Comparison of ENCODE assay signal across 1 cellular context in genomic region chr9:124006448-124007156, GRCh38.
TF ChIP-seq lines count a peak whose summit lies in the region.

No MANE protein-coding gene starts in this region.

TF ChIP-seq in GM12878, 131 proteins besides CTCF, POLR2A, EP300 and RAD21 (continued from another document):
- TF ChIP-seq ZNF687 (IDR thresholded peaks at IDR 0.05) (peak; percentile 65), EGR1 (IDR thresholded peaks at IDR 0.05; ENCODE audit: borderline replicate concordance in 1 of 2, low read depth in 2 of 2, low read length in 2 of 2) (no peak), STAT3 (IDR thresholded peaks at IDR 0.05; ENCODE audit: low read depth, low read length) (no peak), MXI1 (IDR thresholded peaks at IDR 0.05; ENCODE audit: low read depth, low read length) (peak; percentile 76), DPF2 (IDR thresholded peaks at IDR 0.05) (0 out of 2 replicates have a peak, but pooled peaks have one; percentile 62), USF1 (IDR thresholded peaks at IDR 0.05; ENCODE audit: borderline replicate concordance, extremely low read length, insufficient read depth, low read depth, low read length) (no peak), SMAD1 (IDR thresholded peaks at IDR 0.05; ENCODE audit: low read depth, partially characterized antibody) (no peak), CREB1 (IDR thresholded peaks at IDR 0.05; ENCODE audit: low read depth) (no peak), BHLHE40 (IDR thresholded peaks at IDR 0.05; ENCODE audit: borderline replicate concordance in 1 of 2, low read depth in 2 of 2, low read length in 1 of 2) (peak; percentile 52 to 65; a peak in 2 of 4 replicates), KDM1A (IDR thresholded peaks at IDR 0.05; ENCODE audit: borderline replicate concordance) (no peak), CBFB (IDR thresholded peaks at IDR 0.05; ENCODE audit: low read depth) (no peak), BACH1 (IDR thresholded peaks at IDR 0.05; ENCODE audit: borderline replicate concordance) (no peak), SUZ12 (IDR thresholded peaks at IDR 0.05; ENCODE audit: unreplicated experiment) (no peak), NKRF (conservative IDR thresholded peaks at IDR 0.05) (0 out of 2 replicates have a peak, but pooled peaks have one; percentile 27), IRF4 (IDR thresholded peaks at IDR 0.05; ENCODE audit: low read depth, low read length) (no peak), HDAC6 (IDR thresholded peaks at IDR 0.05; ENCODE audit: unreplicated experiment) (no peak), PAX5 (IDR thresholded peaks at IDR 0.05; ENCODE audit: borderline replicate concordance, low read depth, low read length) (no peak), PRDM15 (CRISPR knock-in tag; IDR thresholded peaks at IDR 0.05) (no peak), CEBPB (IDR thresholded peaks at IDR 0.05; ENCODE audit: borderline replicate concordance in 1 of 2, low read depth in 2 of 2, low read length in 2 of 2) (no peak), CHD1 (IDR thresholded peaks at IDR 0.05; ENCODE audit: low read depth, low read length) (no peak), HSF1 (IDR thresholded peaks at IDR 0.05; ENCODE audit: low read depth, low read length) (no peak), ATF3 (IDR thresholded peaks at IDR 0.05; ENCODE audit: borderline replicate concordance, extremely low read depth, low read depth, low read length) (no peak), CEBPZ (IDR thresholded peaks at IDR 0.05; ENCODE audit: low read depth, low read length) (no peak), CUX1 (IDR thresholded peaks at IDR 0.05; ENCODE audit: insufficient replicate concordance, low read depth, low read length) (no peak), PKNOX1 (IDR thresholded peaks at IDR 0.05) (peak; percentile 75), USF2 (IDR thresholded peaks at IDR 0.05; ENCODE audit: borderline replicate concordance, low read depth, low read length) (no peak), POU2F2 (IDR thresholded peaks at IDR 0.05; ENCODE audit: borderline replicate concordance, low read depth, low read length) (0 out of 3 replicates have a peak, but pooled peaks have one; percentile 26), HDGF (IDR thresholded peaks at IDR 0.05) (no peak)
TF ChIP-seq in GM12878: peak in this region for 18.
